ENCODE assay signal across 18 cellular contexts in the genomic region with DNA sequence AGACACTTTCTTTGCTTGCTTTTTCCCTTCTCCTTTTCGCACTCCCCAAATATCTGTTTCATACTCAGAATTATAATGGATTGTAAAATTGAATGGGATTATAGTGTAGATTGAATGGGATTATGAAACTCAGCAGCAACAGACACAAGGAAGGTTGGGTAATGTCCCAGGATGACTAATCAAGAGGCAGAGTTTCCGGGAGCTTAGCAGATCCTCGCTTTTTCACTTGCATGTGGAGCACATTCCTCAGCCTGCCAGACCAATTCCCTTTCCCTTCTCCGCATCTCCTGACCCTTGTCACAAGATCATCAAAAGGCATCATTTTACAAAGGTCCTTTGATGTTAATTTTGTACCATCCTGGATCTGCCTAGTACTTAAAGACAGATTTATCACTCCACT. TPM values are rescaled to one million over a fixed set of nuclear protein-coding genes. Genes with fewer than 3 reads are reported as not detected.
DNase-seq lines count a peak whose midpoint lies in the region; ATAC-seq, FAIRE-seq and TF ChIP-seq lines count a peak whose summit lies in the region.
"Had no signal": no experiment of that assay in that cellular context is flagged by ENCODE, and none has a peak within 500 bp of the region (broad histone marks: within the 10 kb centered on the region; RNA-seq: fewer than 3 reads in every experiment).

No MANE protein-coding gene starts in this region.

- CTCF ChIA-PET in A549 (lab: Yijun Ruan, JAX) = no interaction called here

- in situ Hi-C loops in SK-MEL-5 (cut with HindIII; ENCODE audit: low pct_unique_long_range_greater_than_20kb, low sequenced_read_pairs) = no loop called here

- TF ChIP-seq RAD21 in A549 (conservative IDR thresholded peaks at IDR 0.05 in 1 of 2, IDR thresholded peaks at IDR 0.05 in 1 of 2) = no peak

- intact Hi-C loops in thyroid gland (cut with DNase I) = no loop called here

- no peak for FAIRE-seq in A549 (lab: Jason Lieb, UNC)
- FAIRE-seq: islet of Langerhans, TTC549 had no signal

- H3K4me3 ChIP-seq in A549 = no peak overlapping the region
- no peak overlapping the region for H3K4me3 ChIP-seq in fibroblast of pulmonary artery (replicated peaks; ENCODE audit: low read depth, low read length)
- H3K4me3 ChIP-seq in thyroid gland (replicated peaks in 1 of 3) = no peak overlapping the region
- H3K4me3 ChIP-seq: sigmoid colon, vagina had no signal

- TF ChIP-seq CTCF in A549 (IDR thresholded peaks at IDR 0.05) = no peak
- TF ChIP-seq CTCF in fibroblast of pulmonary artery (IDR thresholded peaks at IDR 0.05; ENCODE audit: low read length, missing control alignments) = no peak
- TF ChIP-seq CTCF in thyroid gland (IDR thresholded peaks at IDR 0.05) = no peak
- TF ChIP-seq CTCF in omental fat pad (IDR thresholded peaks at IDR 0.05) = no peak

- no peak for TF ChIP-seq POLR2A in A549 (IDR thresholded peaks at IDR 0.05; ENCODE audit: low read length)
- no peak for TF ChIP-seq POLR2A in thyroid gland (IDR thresholded peaks at IDR 0.05)

- H3K36me3 ChIP-seq in thyroid gland = no peaks in the 10 kb centered on the region
- H3K36me3 ChIP-seq: sigmoid colon, vagina had no signal

- POLR2A ChIA-PET in A549 (lab: Yijun Ruan, JAX) = interaction anchor here (1.4 kb wide), 1 partner anchor 14 kb away, joined by 3 read pairs; no protein-coding TSS in a partner anchor

- H3K4me1 ChIP-seq in A549 (no peaks in the 10 kb centered on the region), thyroid gland (no peaks in the 10 kb centered on the region)
- H3K4me1 ChIP-seq: sigmoid colon, vagina had no signal

- DNase-seq in A549 (ENCODE audit: low read depth in 1 of 2, low spot score in 1 of 2) (peak in 1 of 2 experiments; percentile 20), H4 (ENCODE audit: low spot score) (peak; percentile 8), SK-MEL-5 (ENCODE audit: low read depth, low spot score) (peak; percentile 54), fibroblast of pulmonary artery (ENCODE audit: low read depth) (peak; percentile 85), thyroid gland (no peak), omental fat pad (ENCODE audit: low spot score) (no peak)
- no peak for DNase-seq in stimulated activated naive CD8-positive, alpha-beta T cell treated with anti-CD3 and anti-CD28 coated beads, Interleukin-15, Interleukin-2, amounts not matched to agents 100 U/mL and 50 U/mL, for 24 hours
- DNase-seq: activated CD4-positive, alpha-beta memory T cell treated with anti-CD3 and anti-CD28 coated beads for 36 hours; activated T-cell treated with anti-CD3 and anti-CD28 coated beads, Interleukin-2, amount 50 U/mL, for 72 hours; Calu3; H9; sigmoid colon had no signal

- H3K27ac ChIP-seq in A549 (no peak overlapping the region), thyroid gland (no peak overlapping the region)
- H3K27ac ChIP-seq: HL-60, sigmoid colon, vagina had no signal

- no peak; a peak in 1 of 6 replicates for ATAC-seq in A549
- ATAC-seq in HG03432 (IDR thresholded peaks at IDR 0.05; ENCODE audit: unreplicated experiment) = no peak
- no peak for ATAC-seq in stimulated activated naive CD8-positive, alpha-beta T cell treated with anti-CD3 and anti-CD28 coated beads, Interleukin-15, Interleukin-2, amounts not matched to agents 100 U/mL and 50 U/mL, for 24 hours
- ATAC-seq in omental fat pad (ENCODE audit: low FRiP score) = no peak
- ATAC-seq: activated T-cell treated with anti-CD3 and anti-CD28 coated beads, Interleukin-2, amount 50 U/mL, for 72 hours; stimulated activated memory B cell treated with anti-CD40 and anti-IgM and Interleukin-4, amounts not matched to agents 10 μg/mL and 1 μg/mL and 100 μg/mL, for 72 hours had no signal

- TF ChIP-seq EP300 in A549 (IDR thresholded peaks at IDR 0.05) = no peak

- H3K4me2 ChIP-seq in A549 = no peak overlapping the region

- no peaks in the 10 kb centered on the region for H3K27me3 ChIP-seq in thyroid gland
- H3K27me3 ChIP-seq: sigmoid colon, vagina had no signal

- WGBS in A549 (ENCODE audit: missing lambda C conversion rate) = 65% methylated on average over 4 of the region's 4 CpGs
- 89 to 93% methylated on average over 4 of the region's 4 CpGs for whole genome bisulfite sequencing in thyroid gland, 2 donors

- H3K9me3 ChIP-seq in A549 (peaks cover 21% of the 10 kb centered on the region; the same call in 2 of the 3 replicates), thyroid gland (no peaks in the 10 kb centered on the region)
- H3K9me3 ChIP-seq: sigmoid colon, vagina had no signal

TF ChIP-seq in A549, 52 proteins besides CTCF, POLR2A, EP300 and RAD21:
- TF ChIP-seq RNF2 (IDR thresholded peaks at IDR 0.05; ENCODE audit: borderline replicate concordance, low read depth) (no peak), CEBPB (IDR thresholded peaks at IDR 0.05) (peak; percentile 25 to 33; a peak in 1 of 4 replicates), HMGXB4 (CRISPR knock-in tag; IDR thresholded peaks at IDR 0.05; ENCODE audit: borderline replicate concordance) (no peak)

RNA-seq across cellular contexts. Expression of gene SLC1A1, which starts 55.1 kb away (rescaled TPM):
- polyA plus RNA-seq in A549 (2011; rRNA removed) (1.3 and 2.0 TPM in 2 replicates), A549 (2017; fragmentation: RNase III; extraction: RNeasy Plus Mini Kit Qiagen cat#74134 plus additional on column Dnase treatment) (0.63 to 0.82 TPM (median 0.66 TPM) in 3 replicates)
- 0.33 and 0.38 TPM in 2 replicates for polyA plus RNA-seq in A549 (2012; cell fraction: cytosol; rRNA removed)
- 0.32 and 0.51 TPM in 2 replicates for polyA plus RNA-seq in A549 (2012; cell fraction: nucleus; rRNA removed)
- polyA minus RNA-seq in A549 (2011; rRNA and poly(A)+ RNA removed) = 1.5 and 1.7 TPM in 2 replicates
- 2.5 and 3.0 TPM in 2 replicates for total RNA-seq in H4 (2014; rRNA removed; shearing (Covaris generic))
- total RNA-seq in SK-MEL-5 (2014; rRNA removed; shearing (Covaris generic)) = 1.4 and 1.6 TPM in 2 replicates
- 1.2 TPM in 2 replicates for polyA plus RNA-seq in SK-MEL-5 (2015; cell fraction: cytosol; rRNA removed)
- polyA plus RNA-seq in SK-MEL-5 (2015; cell fraction: nucleus; rRNA removed) = 0.56 and 0.57 TPM in 2 replicates
- total RNA-seq in thyroid gland (10 to 100 TPM; 48.4 to 56.7 (median 49.7) TPM), omental fat pad (10 to 100 TPM in 1 of 4 donors, 1 to 10 TPM in 3; 1.8 to 12.3 (median 5.6) TPM)
- total RNA-seq: activated CD4-positive, alpha-beta memory T cell treated with anti-CD3 and anti-CD28 coated beads for 36 hours had no signal

Comparison
In these comparisons a context has a peak if more than half of its experiments do, and no peak if none do; other contexts are left out.
1. DNase-seq: peak in H4 (single experiment), SK-MEL-5 (single experiment) and fibroblast of pulmonary artery (single experiment); none in thyroid gland (0 of 2), stimulated activated naive CD8-positive, alpha-beta T cell treated with anti-CD3 and anti-CD28 coated beads, Interleukin-15, Interleukin-2, amounts not matched to agents 100 U/mL and 50 U/mL, for 24 hours (single experiment) and omental fat pad (single experiment).